Comparison of ENCODE assay signal across 20 cellular contexts in the genomic region with DNA sequence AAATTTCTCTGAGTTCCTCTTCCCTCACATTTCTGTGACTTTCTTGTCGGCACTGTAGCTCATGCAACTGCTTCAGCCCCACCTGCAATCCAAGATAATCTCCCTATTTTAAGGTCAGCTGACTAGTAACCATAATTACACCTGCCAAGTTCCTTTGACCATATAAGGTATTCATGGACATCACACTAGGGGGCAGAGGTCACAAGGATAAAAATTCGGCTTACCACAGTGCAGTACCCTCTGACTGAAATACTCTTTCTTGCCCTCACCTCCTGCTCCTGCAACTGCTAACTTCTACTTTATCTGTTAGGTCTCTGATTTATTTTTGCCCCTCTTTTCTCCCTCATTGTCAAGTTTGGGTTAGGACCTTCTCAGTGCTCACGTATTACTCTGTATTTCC.
"Had no signal": no experiment of that assay in that cellular context is flagged by ENCODE, and none has a peak within 500 bp of the region (broad histone marks: within the 10 kb centered on the region; RNA-seq: fewer than 3 reads in every experiment).

No MANE protein-coding gene starts in this region.

- FAIRE-seq: bronchial epithelial cell had no signal

- H3K9me3 ChIP-seq: esophagus muscularis mucosa, upper lobe of left lung had no signal

- DNase-seq: activated B cell treated with CpG ODN at 0.5 μM for 24 hours; activated CD4-positive, alpha-beta T cell treated with anti-CD3 and anti-CD28 coated beads for 36 hours; activated CD4-positive, alpha-beta T cell treated with anti-CD3 and anti-CD28 coated beads, Interleukin-2, amount 50 U/mL, for 4 hours; activated CD8-positive, alpha-beta memory T cell treated with anti-CD3 and anti-CD28 coated beads for 24 hours; activated CD8-positive, alpha-beta memory T cell treated with anti-CD3 and anti-CD28 coated beads, Interleukin-2, amount 50 U/mL, for 4 hours; activated naive CD4-positive, alpha-beta T cell treated with Interleukin-2 at 50 U/mL for 16 hours; activated naive CD8-positive, alpha-beta T cell treated with anti-CD3 and anti-CD28 coated beads, Interleukin-2, amount 10 ng/mL, durations not matched to agents 7 days and 5 days; activated T-cell treated with anti-CD3 and anti-CD28 coated beads, Interleukin-2, amount 50 U/mL, for 4 hours; amniotic stem cell; cerebellar nuclear complex; heart left ventricle; naive thymus-derived CD8-positive, alpha-beta T cell; stimulated activated CD4-positive, alpha-beta T cell treated with anti-CD3 and anti-CD28 coated beads, Interleukin-4, amount 100 ng/mL, for 24 hours; stimulated activated naive CD4-positive, alpha-beta T cell treated with Interleukin-2 at 50 U/mL for 16 hours; T-helper 9 cell; upper lobe of left lung had no signal

- H3K4me3 ChIP-seq: coronary artery, esophagus muscularis mucosa, heart left ventricle, neural progenitor cell, upper lobe of left lung had no signal

- H3K36me3 ChIP-seq: neural progenitor cell had no signal

- H3K27ac ChIP-seq: coronary artery, esophagus muscularis mucosa, heart left ventricle, neural progenitor cell, upper lobe of left lung had no signal

- H3K4me1 ChIP-seq: esophagus muscularis mucosa, heart left ventricle, neural progenitor cell, upper lobe of left lung had no signal

- H3K4me2 ChIP-seq: neural progenitor cell had no signal

- H3K27me3 ChIP-seq: esophagus muscularis mucosa, heart left ventricle, neural progenitor cell, upper lobe of left lung had no signal

- H2AFZ ChIP-seq: neural progenitor cell had no signal

- ATAC-seq: activated CD4-positive, alpha-beta T cell treated with anti-CD3 and anti-CD28 coated beads for 36 hours; activated T-cell treated with anti-CD3 and anti-CD28 coated beads, Interleukin-2, amount 50 U/mL, for 4 hours; heart left ventricle; naive thymus-derived CD8-positive, alpha-beta T cell had no signal
